In the genomic region with DNA sequence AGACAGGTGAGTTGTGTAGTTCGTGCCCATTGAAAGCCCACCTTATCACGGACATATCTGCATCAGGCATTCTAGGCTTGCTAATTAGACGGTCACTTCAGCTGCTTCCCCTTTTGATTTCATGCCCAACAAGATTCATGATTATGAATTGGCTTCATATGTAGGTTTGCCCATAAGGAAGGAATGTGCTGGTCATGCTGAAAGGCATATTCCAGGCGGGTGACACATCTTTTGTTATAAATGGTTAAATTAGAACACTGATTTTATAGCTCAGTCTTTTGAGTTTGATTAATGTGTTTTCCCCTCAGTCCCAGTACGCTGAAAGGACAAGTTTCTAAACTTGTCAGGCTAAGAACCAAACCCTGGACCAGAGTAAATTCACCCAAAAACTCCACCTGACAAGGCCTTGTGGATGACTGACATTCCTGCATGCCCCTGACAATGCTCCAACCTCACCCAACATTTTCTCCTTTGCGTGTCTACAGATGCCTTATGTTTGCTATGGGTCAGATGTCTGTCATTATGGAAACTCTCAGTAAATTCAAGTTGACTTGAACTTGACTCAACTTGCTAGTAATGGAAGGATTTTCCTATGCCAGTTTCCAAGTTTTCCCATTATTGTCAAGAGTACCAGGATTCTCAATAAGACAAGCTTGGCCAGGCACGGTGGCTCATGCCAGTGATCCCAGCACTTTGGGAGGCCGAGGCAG, we compare ENCODE assay signal across 26 cellular contexts.
DNase-seq lines count a peak whose midpoint lies in the region; ATAC-seq, FAIRE-seq and TF ChIP-seq lines count a peak whose summit lies in the region.
"Had no signal": no experiment of that assay in that cellular context is flagged by ENCODE, and none has a peak within 500 bp of the region (broad histone marks: within the 10 kb centered on the region; RNA-seq: fewer than 3 reads in every experiment).

No MANE protein-coding gene starts in this region.

- no peak overlapping the region for H3K27ac Mint-ChIP-seq in astrocyte (ENCODE audit: unreplicated experiment)
- H3K27ac Mint-ChIP-seq in MCF 10A (ENCODE audit: low read depth, unreplicated experiment): no peak overlapping the region
- no peak overlapping the region for H3K27ac Mint-ChIP-seq in CD4-positive, alpha-beta memory T cell
- H3K27ac Mint-ChIP-seq: B cell; CD8-positive, alpha-beta memory T cell had no signal

- no peak overlapping the region for H3K4me3 ChIP-seq in astrocyte (ENCODE audit: insufficient read depth, low read depth, low read length)
- H3K4me3 ChIP-seq in CD4-positive, alpha-beta memory T cell (ENCODE audit: low read length in 2 of 2): no peak overlapping the region

- no peaks in the 10 kb centered on the region for H3K27me3 ChIP-seq in astrocyte (ENCODE audit: insufficient read depth, low read length)
- H3K27me3 ChIP-seq in CD4-positive, alpha-beta memory T cell (ENCODE audit: insufficient read depth, low read length): no peaks in the 10 kb centered on the region

- TF ChIP-seq CTCF in astrocyte (IDR thresholded peaks at IDR 0.05; ENCODE audit: insufficient read depth, low read depth, low read length) (no peak), MCF 10A (IDR thresholded peaks at IDR 0.05; ENCODE audit: unreplicated experiment) (no peak)

- intact Hi-C loops in MCF 10A (cut with micrococcal nuclease): no loop called here
- intact Hi-C loops in CD4-positive, alpha-beta memory T cell (cut with micrococcal nuclease): no loop called here

- DNase-seq in EH (ENCODE audit: low read depth) (peak; percentile 54), HTR-8/SVneo (ENCODE audit: insufficient read length, low spot score) (no peak), astrocyte (ENCODE audit: low read depth) (no peak), fibroblast of peridontal ligament (ENCODE audit: extremely low read depth) (peak; percentile 10), MCF 10A (ENCODE audit: unreplicated experiment) (no peak), nucleus accumbens (lab: John Stamatoyannopoulos, UW) (no peak)
- no peak for DNase-seq in CD4-positive, alpha-beta memory T cell
- DNase-seq: CD8-positive, alpha-beta memory T cell; DMS 273 treated with DMSO at 0.1 percent for 48 hours; DMS79; GOT3; Karpas-422; NCI-H1105 treated with DMSO at 0.1 percent for 48 hours; NCI-H146; NCI-H1930; NCI-H2107; NCI-H446; NCI-H524 treated with DMSO at 0.1 percent for 48 hours; NCI-H82; RPMI8226; SHP77 treated with DMSO at 0.1 percent for 48 hours had no signal

- no peak overlapping the region for H3K4me2 ChIP-seq in astrocyte (ENCODE audit: low read length)

- BruUV-seq in MCF 10A (replicated peaks; lab: Mats Ljungman, UMichigan): no TSS peak

- H3K36me3 Mint-ChIP-seq in astrocyte (ENCODE audit: low read depth, unreplicated experiment): no peaks in the 10 kb centered on the region
- no peaks in the 10 kb centered on the region for H3K36me3 Mint-ChIP-seq in MCF 10A (ENCODE audit: insufficient read depth, unreplicated experiment)
- H3K36me3 Mint-ChIP-seq in CD4-positive, alpha-beta memory T cell: no peaks in the 10 kb centered on the region
- H3K36me3 Mint-ChIP-seq: CD8-positive, alpha-beta memory T cell had no signal

- H3K9me3 Mint-ChIP-seq in astrocyte (ENCODE audit: unreplicated experiment) (no peaks in the 10 kb centered on the region), MCF 10A (ENCODE audit: unreplicated experiment) (peaks cover 12% of the 10 kb centered on the region)
- peaks cover 0 to 2% (median 0%) of the 10 kb centered on the region in 8 donors for H3K9me3 Mint-ChIP-seq in CD4-positive, alpha-beta memory T cell

- H3K27ac ChIP-seq in astrocyte (ENCODE audit: low read depth, low read length): no peak overlapping the region
- H3K27ac ChIP-seq in CD4-positive, alpha-beta memory T cell (ENCODE audit: low read depth, low read length): no peak overlapping the region
- H3K27ac ChIP-seq: 22Rv1, C4-2B had no signal

- CTCF ChIA-PET in MCF 10A (lab: Yijun Ruan, JAX): interaction anchor here (1.6 kb wide), 1 partner anchor 83 kb away, joined by 3 read pairs; no protein-coding TSS in a partner anchor
- CTCF ChIA-PET in CD4-positive, alpha-beta memory T cell (lab: Charles Lee; ENCODE audit: partially characterized antibody): no interaction called here

- POLR2A ChIA-PET in MCF 10A (lab: Yijun Ruan, JAX): no interaction called here
- POLR2A ChIA-PET in CD4-positive, alpha-beta memory T cell (lab: Charles Lee; ENCODE audit: partially characterized antibody): no interaction called here

- FAIRE-seq in HTR-8/SVneo (lab: Jason Lieb, UNC) (peak; percentile 81), astrocyte (lab: Jason Lieb, UNC) (peak; percentile 13)

- H3K79me2 ChIP-seq in astrocyte (ENCODE audit: insufficient read depth, low read length): no peaks in the 10 kb centered on the region

- H3K36me3 ChIP-seq in astrocyte (ENCODE audit: insufficient read depth, low read length): no peaks in the 10 kb centered on the region
- H3K36me3 ChIP-seq in CD4-positive, alpha-beta memory T cell (ENCODE audit: insufficient read depth, low read length): no peaks in the 10 kb centered on the region

- H2AFZ ChIP-seq in astrocyte (ENCODE audit: low read depth, low read length): no peak overlapping the region

- H3K4me1 Mint-ChIP-seq in astrocyte (ENCODE audit: low read depth, unreplicated experiment): peaks cover 27% of the 10 kb centered on the region
- H3K4me1 Mint-ChIP-seq in MCF 10A (ENCODE audit: insufficient read depth, unreplicated experiment): peaks cover 35% of the 10 kb centered on the region
- no peaks in the 10 kb centered on the region for H3K4me1 Mint-ChIP-seq in CD4-positive, alpha-beta memory T cell
- H3K4me1 Mint-ChIP-seq: B cell; CD8-positive, alpha-beta memory T cell had no signal

- H3K9me3 ChIP-seq in astrocyte (ENCODE audit: insufficient read depth, low read depth, low read length): no peaks in the 10 kb centered on the region
- H3K9me3 ChIP-seq in CD4-positive, alpha-beta memory T cell (ENCODE audit: control insufficient read depth in 1 of 2, low read length in 2 of 2): no peaks in the 10 kb centered on the region

- H3K4me3 Mint-ChIP-seq in astrocyte (ENCODE audit: unreplicated experiment): no peak overlapping the region
- H3K4me3 Mint-ChIP-seq in MCF 10A (ENCODE audit: unreplicated experiment): no peak overlapping the region
- H3K4me3 Mint-ChIP-seq in CD4-positive, alpha-beta memory T cell: no peak overlapping the region
- H3K4me3 Mint-ChIP-seq: B cell; CD8-positive, alpha-beta memory T cell had no signal

- no peaks in the 10 kb centered on the region for H4K20me1 ChIP-seq in astrocyte (ENCODE audit: insufficient read depth, low read length)

- ATAC-seq in GM21360 (IDR thresholded peaks at IDR 0.05; ENCODE audit: unreplicated experiment): no peak
- ATAC-seq: HCT116 had no signal

- H3K9ac ChIP-seq in astrocyte (ENCODE audit: low read length): no peak overlapping the region

- H3K4me1 ChIP-seq in astrocyte (ENCODE audit: insufficient read depth, low read length): no peaks in the 10 kb centered on the region
- H3K4me1 ChIP-seq in CD4-positive, alpha-beta memory T cell (ENCODE audit: insufficient read depth, low read length): no peaks in the 10 kb centered on the region

- H3K27me3 Mint-ChIP-seq in astrocyte (ENCODE audit: low read depth, unreplicated experiment): no peaks in the 10 kb centered on the region
- no peaks in the 10 kb centered on the region for H3K27me3 Mint-ChIP-seq in MCF 10A (ENCODE audit: insufficient read depth, unreplicated experiment)
- H3K27me3 Mint-ChIP-seq in CD4-positive, alpha-beta memory T cell: peaks cover 4 to 16% of the 10 kb centered on the region in 2 donors
- H3K27me3 Mint-ChIP-seq: B cell had no signal

Comparison
In these comparisons a context has a peak if more than half of its experiments do, and no peak if none do; other contexts are left out.
1. DNase-seq: peak in EH (single experiment) and fibroblast of peridontal ligament (single experiment); none in HTR-8/SVneo (single experiment), astrocyte (single experiment), MCF 10A (single experiment), nucleus accumbens (0 of 56) and CD4-positive, alpha-beta memory T cell (0 of 5).